ENCODE assay signal across 15 cellular contexts in the genomic region with DNA sequence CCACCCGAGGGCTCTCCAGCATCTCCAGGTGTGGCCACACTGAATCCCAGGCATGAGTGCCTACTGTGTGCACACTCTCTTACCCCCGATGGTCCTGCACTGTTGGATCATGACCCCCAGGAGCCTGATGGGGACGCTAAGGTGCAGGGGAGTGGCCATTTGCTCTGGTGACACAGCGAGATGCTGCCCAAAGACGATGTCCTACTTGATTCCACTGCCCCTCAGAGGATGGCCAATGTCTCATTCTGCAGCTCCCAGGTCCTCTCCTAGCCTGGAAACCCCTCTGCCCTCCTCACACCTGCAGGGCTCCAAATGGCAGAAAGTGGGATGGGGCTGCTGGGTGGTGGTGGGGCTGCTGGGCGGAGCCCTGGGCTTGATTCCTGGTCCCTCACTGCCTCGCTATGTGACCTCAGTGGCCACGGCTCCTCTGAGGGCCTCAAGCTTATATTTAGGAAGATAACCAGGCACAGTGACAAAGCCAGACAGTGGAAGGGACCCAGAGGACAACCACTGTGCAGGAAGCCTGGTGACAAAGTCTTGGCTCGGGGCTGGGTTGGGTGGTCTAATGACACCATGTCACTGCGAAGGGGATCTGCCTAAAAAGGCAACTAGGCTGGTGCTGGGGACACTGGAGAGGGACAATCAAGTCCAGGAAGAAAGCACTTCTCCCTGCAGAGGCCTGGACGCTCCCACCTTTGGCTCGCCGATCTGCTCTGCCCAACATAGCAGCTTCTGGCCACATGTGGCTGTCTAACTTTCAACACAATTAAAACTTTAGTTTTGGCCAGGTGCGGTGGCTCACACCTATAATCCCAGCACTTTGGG. TPM values are rescaled to one million over a fixed set of nuclear protein-coding genes. Genes with fewer than 3 reads are reported as not detected.
"Had no signal": no experiment of that assay in that cellular context is flagged by ENCODE, and none has a peak within 500 bp of the region (broad histone marks: within the 10 kb centered on the region; RNA-seq: fewer than 3 reads in every experiment).

No MANE protein-coding gene starts in this region.

- H3K27ac Mint-ChIP-seq: activated CD4-positive, alpha-beta memory T cell treated with anti-CD3 and anti-CD28 coated beads for 36 hours; activated naive CD8-positive, alpha-beta T cell treated with anti-CD3 and anti-CD28 coated beads, Interleukin-2, amount 10 ng/mL, durations not matched to agents 7 days and 5 days; naive thymus-derived CD4-positive, alpha-beta T cell; stimulated activated naive CD8-positive, alpha-beta T cell treated with anti-CD3 and anti-CD28 coated beads, Interleukin-15, amount 100 ng/mL, for 72 hours had no signal

- H3K4me1 ChIP-seq: breast epithelium, prostate gland had no signal

- DNase-seq: activated CD4-positive, alpha-beta memory T cell treated with anti-CD3 and anti-CD28 coated beads for 36 hours; activated naive CD8-positive, alpha-beta T cell treated with anti-CD3 and anti-CD28 coated beads, Interleukin-2, amount 10 ng/mL, durations not matched to agents 7 days and 5 days; activated T-cell treated with anti-CD3 and anti-CD28 coated beads, Interleukin-2, amount 50 U/mL, for 4 hours; foreskin melanocyte; naive thymus-derived CD4-positive, alpha-beta T cell; occipital lobe; SJCRH30; stimulated activated CD4-positive, alpha-beta T cell treated with anti-CD3 and anti-CD28 coated beads, Interleukin-4, amount 100 ng/mL, for 1 hour; stimulated activated naive CD8-positive, alpha-beta T cell treated with anti-CD3 and anti-CD28 coated beads, Interleukin-15, amount 100 ng/mL, for 72 hours; T-helper 9 cell; thyroid gland had no signal

- H3K9me3 Mint-ChIP-seq: activated CD4-positive, alpha-beta memory T cell treated with anti-CD3 and anti-CD28 coated beads for 36 hours; activated naive CD8-positive, alpha-beta T cell treated with anti-CD3 and anti-CD28 coated beads, Interleukin-2, amount 10 ng/mL, durations not matched to agents 7 days and 5 days; activated T-cell treated with anti-CD3 and anti-CD28 coated beads, Interleukin-2, amount 50 U/mL, for 4 hours; naive thymus-derived CD4-positive, alpha-beta T cell; stimulated activated naive CD8-positive, alpha-beta T cell treated with anti-CD3 and anti-CD28 coated beads, Interleukin-15, amount 100 ng/mL, for 72 hours had no signal

- H3K4me3 ChIP-seq: breast epithelium, lung, prostate gland, SJCRH30, thyroid gland had no signal

- H3K27ac ChIP-seq: breast epithelium, prostate gland, SJCRH30, thyroid gland had no signal

- H3K27me3 ChIP-seq: breast epithelium, SJCRH30, thyroid gland had no signal

- H3K4me3 Mint-ChIP-seq: activated CD4-positive, alpha-beta memory T cell treated with anti-CD3 and anti-CD28 coated beads for 36 hours; activated naive CD8-positive, alpha-beta T cell treated with anti-CD3 and anti-CD28 coated beads, Interleukin-2, amount 10 ng/mL, durations not matched to agents 7 days and 5 days; activated T-cell treated with anti-CD3 and anti-CD28 coated beads, Interleukin-2, amount 50 U/mL, for 4 hours; naive thymus-derived CD4-positive, alpha-beta T cell; stimulated activated naive CD8-positive, alpha-beta T cell treated with anti-CD3 and anti-CD28 coated beads, Interleukin-15, amount 100 ng/mL, for 72 hours had no signal

- H3K36me3 Mint-ChIP-seq: activated CD4-positive, alpha-beta memory T cell treated with anti-CD3 and anti-CD28 coated beads for 36 hours; activated naive CD8-positive, alpha-beta T cell treated with anti-CD3 and anti-CD28 coated beads, Interleukin-2, amount 10 ng/mL, durations not matched to agents 7 days and 5 days; naive thymus-derived CD4-positive, alpha-beta T cell had no signal

- H3K9me3 ChIP-seq: breast epithelium, prostate gland, SJCRH30, thyroid gland had no signal

- FAIRE-seq: keratinocyte had no signal

- ATAC-seq: activated T-cell treated with anti-CD3 and anti-CD28 coated beads, Interleukin-2, amount 50 U/mL, for 4 hours; naive thymus-derived CD4-positive, alpha-beta T cell had no signal

- H3K27me3 Mint-ChIP-seq: activated CD4-positive, alpha-beta memory T cell treated with anti-CD3 and anti-CD28 coated beads for 36 hours; naive thymus-derived CD4-positive, alpha-beta T cell had no signal

- H3K36me3 ChIP-seq: breast epithelium, prostate gland, SJCRH30, thyroid gland had no signal

RNA-seq across cellular contexts. Expression of a gene that starts 28.4 kb away (rescaled TPM):
- total RNA-seq: activated CD4-positive, alpha-beta memory T cell treated with anti-CD3 and anti-CD28 coated beads for 36 hours had no signal
- polyA plus RNA-seq: naive thymus-derived CD4-positive, alpha-beta T cell had no signal
